ENCODE assay signal across 8 cellular contexts in the genomic region with DNA sequence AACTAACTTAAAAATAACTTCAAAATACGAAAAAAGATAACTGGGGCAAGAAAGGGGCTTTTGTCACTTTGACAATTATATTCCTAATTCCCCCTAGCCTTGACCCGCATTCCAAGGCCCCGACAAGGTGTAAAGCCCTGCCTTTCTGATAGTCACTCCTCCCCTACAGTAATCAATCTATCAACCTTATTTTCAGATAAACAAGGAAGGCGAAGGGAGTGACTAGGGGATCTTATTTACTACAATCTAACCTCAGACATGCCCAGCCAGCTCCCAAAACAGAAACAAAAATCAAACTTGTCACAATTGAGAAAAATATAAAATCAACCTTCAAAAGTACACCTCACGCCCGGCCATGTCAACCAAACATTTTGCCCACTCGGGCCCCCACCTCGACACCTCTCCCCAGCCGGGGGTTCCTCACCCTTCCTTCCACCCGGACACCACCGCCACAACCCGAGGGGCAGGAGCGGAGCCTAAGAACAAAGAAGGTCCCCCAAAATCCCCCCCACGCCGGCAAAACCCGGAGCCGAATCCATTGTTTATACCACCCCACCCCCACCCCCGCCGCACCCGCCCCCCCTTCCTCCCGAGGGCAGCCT. TPM values are rescaled to one million over a fixed set of nuclear protein-coding genes. Genes with fewer than 3 reads are reported as not detected.
DNase-seq lines count a peak whose midpoint lies in the region; ATAC-seq lines count a peak whose summit lies in the region.

No MANE protein-coding gene starts in this region.

- DNase-seq in AG08395 (ENCODE audit: low spot score) (peak; percentile 65), Karpas-422 (no peak), NCI-H2171 (lab: John Stamatoyannopoulos, UW) (no peak), midbrain (lab: John Stamatoyannopoulos, UW) (no peak), G401 (ENCODE audit: low spot score) (no peak)

- H3K4me3 ChIP-seq in Karpas-422 (ENCODE audit: low read length), result peak overlapping the region; percentile 94
- peak overlapping the region; percentile 76 to 96 for H3K4me3 ChIP-seq in mucosa of rectum (ENCODE audit: low read length in 2 of 2)

- ATAC-seq in GM21447 (IDR thresholded peaks at IDR 0.05; ENCODE audit: unreplicated experiment), result no peak

- H2AFZ ChIP-seq in Karpas-422 (ENCODE audit: low read length), result no peak overlapping the region

- no peaks in the 10 kb centered on the region for H3K9me2 ChIP-seq in Karpas-422 (replicated peaks; ENCODE audit: insufficient read depth, low read length)

- H3K9me3 ChIP-seq in Karpas-422 (ENCODE audit: low read length), result no peaks in the 10 kb centered on the region
- no peaks in the 10 kb centered on the region for H3K9me3 ChIP-seq in mucosa of rectum (ENCODE audit: control insufficient read depth in 2 of 2, low read length in 2 of 2)

- H3K9ac ChIP-seq in Karpas-422 (ENCODE audit: low read length) (peak overlapping the region; percentile 74), mucosa of rectum (ENCODE audit: low read depth in 1 of 2, low read length in 2 of 2) (peak overlapping the region; percentile 68 to 86)

- peaks cover 26% of the 10 kb centered on the region for H3K4me1 ChIP-seq in Karpas-422 (ENCODE audit: low read length)
- peaks cover 3 to 8% of the 10 kb centered on the region in 2 donors for H3K4me1 ChIP-seq in mucosa of rectum (ENCODE audit: control insufficient read depth in 2 of 2, insufficient read depth in 2 of 2, low read length in 2 of 2)

- in situ Hi-C loops in G401 (cut with HindIII; ENCODE audit: low sequenced_read_pairs), result no loop called here

- H3K36me3 ChIP-seq in Karpas-422 (ENCODE audit: insufficient read depth, low read length) (peaks cover 10% of the 10 kb centered on the region), mucosa of rectum (ENCODE audit: control insufficient read depth in 2 of 2, insufficient read depth in 2 of 2, low read length in 2 of 2) (peaks cover 14 to 20% of the 10 kb centered on the region in 2 donors)

- H3K27me3 ChIP-seq in Karpas-422 (ENCODE audit: low read length), result no peaks in the 10 kb centered on the region
- no peaks in the 10 kb centered on the region for H3K27me3 ChIP-seq in mucosa of rectum (ENCODE audit: control insufficient read depth in 2 of 2, insufficient read depth in 2 of 2, low read length in 2 of 2)

- no peaks in the 10 kb centered on the region for H4K20me1 ChIP-seq in Karpas-422 (ENCODE audit: insufficient read depth, low read depth, low read length)

- H3K79me2 ChIP-seq in Karpas-422 (ENCODE audit: low read length), result peaks cover 40% of the 10 kb centered on the region

- H3K27ac ChIP-seq in Karpas-422 (ENCODE audit: low read length) (no peak overlapping the region), cingulate gyrus (ENCODE audit: low read depth, low read length) (peak overlapping the region; percentile 71), mucosa of rectum (ENCODE audit: low read depth in 2 of 2, low read length in 2 of 2) (peak overlapping the region; percentile 84 to 95)

- peak overlapping the region; percentile 76 for H3K4me2 ChIP-seq in Karpas-422 (ENCODE audit: low read depth, low read length, poor library complexity, severe bottlenecking)

RNA-seq across cellular contexts. Expression of gene ZFYVE1, which starts 0.6 kb away (rescaled TPM):
- 9.1 and 10.8 TPM in 2 replicates for total RNA-seq in Karpas-422 (2014; rRNA removed; shearing (Covaris generic); ENCODE audit: low replicate concordance)
- 8.4 and 13.1 TPM in 2 replicates for total RNA-seq in G401 (2014; rRNA removed; shearing (Covaris generic))

RNA-seq across cellular contexts. Expression of gene RBM25, which starts 32.0 kb away (rescaled TPM):
- 89.0 and 129 TPM in 2 replicates for total RNA-seq in Karpas-422 (2014; rRNA removed; shearing (Covaris generic); ENCODE audit: low replicate concordance)
- total RNA-seq in G401 (2014; rRNA removed; shearing (Covaris generic)), result 9.9 and 12.3 TPM in 2 replicates
